In the genomic region with DNA sequence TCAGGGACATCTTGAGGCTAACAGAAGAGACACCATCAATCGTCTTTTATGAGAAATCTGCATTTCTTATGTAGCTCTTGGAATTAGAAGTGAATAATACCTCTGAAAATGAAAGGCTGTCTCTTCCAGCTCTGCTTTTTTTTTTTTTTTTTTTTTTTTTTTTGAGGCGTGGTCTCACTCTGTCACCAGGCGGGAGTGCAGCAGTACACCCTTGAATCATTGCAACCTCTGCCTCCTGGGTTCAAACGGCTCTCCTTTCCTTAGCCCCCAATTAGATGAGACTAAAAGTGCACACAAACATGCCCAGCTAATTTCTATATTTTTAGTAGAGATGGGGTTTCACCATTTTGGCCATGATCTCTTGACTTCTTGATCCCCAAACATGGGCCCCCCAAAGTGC, we compare ENCODE assay signal across 15 cellular contexts. TPM values are rescaled to one million over a fixed set of nuclear protein-coding genes. Genes with fewer than 3 reads are reported as not detected.
"Had no signal": no experiment of that assay in that cellular context is flagged by ENCODE, and none has a peak within 500 bp of the region (broad histone marks: within the 10 kb centered on the region; RNA-seq: fewer than 3 reads in every experiment).

No MANE protein-coding gene starts in this region.

RNA-seq across cellular contexts. Expression of gene CDY2B, which starts 12.2 kb away (rescaled TPM):
- total RNA-seq: stomach, subcutaneous adipose tissue, suprapubic skin, temporal lobe, thoracic aorta, thyroid gland, tibial nerve, transverse colon, upper lobe of left lung, upper lobe of right lung, ureter, urinary bladder, uterus, vagina had no signal
- polyA plus RNA-seq: stomach, thymus, urinary bladder had no signal
